In genomic region chr5:21680196-21680595, GRCh38 we compare ENCODE assay signal across 15 cellular contexts.
DNase-seq lines count a peak whose midpoint lies in the region; ATAC-seq and TF ChIP-seq lines count a peak whose summit lies in the region.
"Had no signal": no experiment of that assay in that cellular context is flagged by ENCODE, and none has a peak within 500 bp of the region (broad histone marks: within the 10 kb centered on the region; RNA-seq: fewer than 3 reads in every experiment).

No MANE protein-coding gene starts in this region.

- no peaks in the 10 kb centered on the region for H3K9me3 ChIP-seq in HEK293 (ENCODE audit: control insufficient read depth, insufficient read depth, low read depth, low read length)
- H3K9me3 ChIP-seq in smooth muscle cell (replicated peaks; ENCODE audit: low read depth) = no peaks in the 10 kb centered on the region

- no peaks in the 10 kb centered on the region for H3K36me3 ChIP-seq in HEK293 (ENCODE audit: control insufficient read depth in 2 of 2, insufficient read depth in 1 of 2, low read length in 2 of 2)
- H3K36me3 ChIP-seq in smooth muscle cell (ENCODE audit: low read depth) = no peaks in the 10 kb centered on the region

- CTCF ChIA-PET in HEK293 (lab: Yijun Ruan, JAX) = interaction anchor here (0.7 kb wide), 1 partner anchor 15 kb away, joined by 3 read pairs; no protein-coding TSS in a partner anchor

- ATAC-seq in HG02571 (IDR thresholded peaks at IDR 0.05; ENCODE audit: unreplicated experiment) = no peak
- ATAC-seq: activated CD4-positive, alpha-beta T cell treated with anti-CD3 and anti-CD28 coated beads for 36 hours had no signal

- no peak overlapping the region for H3K9ac ChIP-seq in smooth muscle cell (ENCODE audit: low read depth)

- H3K4me3 ChIP-seq in HEK293 (ENCODE audit: low read depth, low read length) (no peak overlapping the region), fibroblast of pulmonary artery (replicated peaks; ENCODE audit: low read depth, low read length) (no peak overlapping the region), smooth muscle cell (no peak overlapping the region)
- H3K4me3 ChIP-seq: hepatocyte had no signal

- H3K27me3 ChIP-seq in smooth muscle cell (ENCODE audit: low read depth) = no peaks in the 10 kb centered on the region
- H3K27me3 ChIP-seq: hepatocyte had no signal

- H3K27ac ChIP-seq in HEK293 (ENCODE audit: extremely low read depth, low read depth, low read length) (no peak overlapping the region), smooth muscle cell (ENCODE audit: low read depth) (peak overlapping the region; percentile 90)
- H3K27ac ChIP-seq: hepatocyte had no signal

- no peak for TF ChIP-seq CTCF in HEK293 (tag by site-specific recombination; IDR thresholded peaks at IDR 0.05)
- TF ChIP-seq CTCF in fibroblast of pulmonary artery (IDR thresholded peaks at IDR 0.05; ENCODE audit: low read length, missing control alignments) = no peak
- no peak for TF ChIP-seq CTCF in smooth muscle cell (IDR thresholded peaks at IDR 0.05; ENCODE audit: borderline replicate concordance, insufficient read depth, poor library complexity, severe bottlenecking)

- H2AFZ ChIP-seq in smooth muscle cell (ENCODE audit: low read depth) = no peak overlapping the region
- H2AFZ ChIP-seq: hepatocyte had no signal

- no peaks in the 10 kb centered on the region for H4K20me1 ChIP-seq in smooth muscle cell (ENCODE audit: low read depth)

- POLR2A ChIA-PET in HEK293 (lab: Yijun Ruan, JAX) = no interaction called here

- no peaks in the 10 kb centered on the region for H3K79me2 ChIP-seq in smooth muscle cell (ENCODE audit: low read depth)
- H3K79me2 ChIP-seq: hepatocyte had no signal

- H3F3A ChIP-seq in smooth muscle cell (ENCODE audit: low read depth) = no peaks in the 10 kb centered on the region

- H3K4me1 ChIP-seq in HEK293 (ENCODE audit: control insufficient read depth, insufficient read depth, low read length) = no peaks in the 10 kb centered on the region
- H3K4me1 ChIP-seq in smooth muscle cell (ENCODE audit: low read depth) = peaks cover 4% of the 10 kb centered on the region

- H3K4me2 ChIP-seq in smooth muscle cell = peak overlapping the region; percentile 32
- H3K4me2 ChIP-seq: hepatocyte had no signal

- DNase-seq in T1000 (lab: John Stamatoyannopoulos, UW) (peak; percentile 7), fibroblast of pulmonary artery (ENCODE audit: low read depth) (peak; percentile 86), smooth muscle cell (lab: John Stamatoyannopoulos, UW; ENCODE audit: unreplicated experiment) (no peak), GDM1 (lab: John Stamatoyannopoulos, UW) (no peak), NCI-H2029 (lab: John Stamatoyannopoulos, UW) (no peak), NCI-H345 (lab: John Stamatoyannopoulos, UW) (no peak)
- DNase-seq: activated CD4-positive, alpha-beta T cell treated with anti-CD3 and anti-CD28 coated beads for 36 hours; central memory CD4-positive, alpha-beta T cell; DND-41; midbrain; NCI-H1105 treated with DMSO at 0.1 percent for 48 hours; posterior cingulate gyrus had no signal

TF ChIP-seq in HEK293, 187 proteins besides CTCF, POLR2A, EP300 and RAD21:
- TF ChIP-seq ZNF707 (tag by site-specific recombination; IDR thresholded peaks at IDR 0.05) = no peak
- peak; percentile 44; the same call in 1 of the 2 replicates for TF ChIP-seq HIC1 (tag by site-specific recombination; IDR thresholded peaks at IDR 0.05)

Comparison
In these comparisons a context has a peak if more than half of its experiments do, and no peak if none do; other contexts are left out.
1. DNase-seq: peak in T1000 (single experiment) and fibroblast of pulmonary artery (single experiment); none in smooth muscle cell (single experiment), GDM1 (single experiment), NCI-H2029 (single experiment) and NCI-H345 (single experiment).